16 cellular contexts compared by ENCODE assay signal in the genomic region with DNA sequence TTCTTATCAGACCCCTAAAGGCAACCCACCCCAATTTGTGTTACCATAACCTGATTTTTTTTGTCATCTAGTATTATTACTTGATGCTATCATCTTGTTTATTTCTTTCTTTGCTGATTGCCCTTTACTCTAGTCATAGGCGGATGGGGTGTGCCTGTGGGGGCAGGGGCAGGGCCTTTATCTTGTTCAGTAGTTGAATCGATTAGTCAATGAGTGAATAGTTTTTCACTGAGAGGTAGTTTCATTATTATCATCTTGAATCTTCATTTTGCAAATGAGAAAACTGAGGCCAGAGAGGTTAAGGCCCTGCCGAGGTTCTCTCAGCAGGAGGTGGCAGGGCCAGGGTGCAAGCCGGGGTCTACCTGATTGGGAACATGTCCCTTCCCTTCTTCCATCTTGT. TPM values are rescaled to one million over a fixed set of nuclear protein-coding genes. Genes with fewer than 3 reads are reported as not detected.
DNase-seq lines count a peak whose midpoint lies in the region; ATAC-seq and TF ChIP-seq lines count a peak whose summit lies in the region.
"Had no signal": no experiment of that assay in that cellular context is flagged by ENCODE, and none has a peak within 500 bp of the region (broad histone marks: within the 10 kb centered on the region; RNA-seq: fewer than 3 reads in every experiment).

No MANE protein-coding gene starts in this region.

- no peak for TF ChIP-seq CTCF in nephron progenitor cell (IDR thresholded peaks at IDR 0.05)

- peak; percentile 25 for DNase-seq in activated T-cell treated with anti-CD3 and anti-CD28 coated beads for 48 hours (ENCODE audit: low read depth)
- DNase-seq in activated T-cell treated with anti-CD3 and anti-CD28 coated beads, Interleukin-2, amount 50 U/mL, for 1 hour = no peak
- peak; percentile 26 for DNase-seq in stimulated activated naive CD4-positive, alpha-beta T cell treated with Interleukin-2 at 50 U/mL for 16 hours (lab: John Stamatoyannopoulos, UW)
- no peak for DNase-seq in stimulated activated naive CD4-positive, alpha-beta T cell (lab: John Stamatoyannopoulos, UW)
- DNase-seq in activated T-cell treated with anti-CD3 and anti-CD28 coated beads, Interleukin-2, amount 50 U/mL, for 72 hours = peak; percentile 41 to 46
- DNase-seq in NCI-H1694 (lab: John Stamatoyannopoulos, UW) = no peak
- no peak for DNase-seq in nephron progenitor cell
- DNase-seq: DMS 273 treated with DMSO at 0.1 percent for 48 hours, GDM1, NCI-H1105, NCI-H1694 treated with DMSO at 0.1 percent for 48 hours, NCI-H2107, NCI-H2227 treated with DMSO at 0.1 percent for 48 hours, NCI-H524 had no signal

- peak; percentile 80 to 83 for ATAC-seq in activated T-cell treated with anti-CD3 and anti-CD28 coated beads, Interleukin-2, amount 50 U/mL, for 72 hours (replicated peaks in 1 of 2)
- ATAC-seq: Panc1 had no signal

- peaks cover 27% of the 10 kb centered on the region for H3K4me1 Mint-ChIP-seq in activated T-cell treated with anti-CD3 and anti-CD28 coated beads, Interleukin-2, amount 50 U/mL, for 72 hours (ENCODE audit: low read depth)
- H3K4me1 Mint-ChIP-seq in nephron progenitor cell = peaks cover 30% of the 10 kb centered on the region

- H3K27ac Mint-ChIP-seq in activated T-cell treated with anti-CD3 and anti-CD28 coated beads, Interleukin-2, amount 50 U/mL, for 72 hours = peak overlapping the region; percentile 40
- no peak overlapping the region for H3K27ac Mint-ChIP-seq in nephron progenitor cell

- H3K9me3 Mint-ChIP-seq in activated T-cell treated with anti-CD3 and anti-CD28 coated beads, Interleukin-2, amount 50 U/mL, for 72 hours = no peaks in the 10 kb centered on the region
- H3K9me3 Mint-ChIP-seq in nephron progenitor cell = peaks cover 17% of the 10 kb centered on the region
- H3K9me3 Mint-ChIP-seq: IgD-negative memory B cell had no signal

- H3K4me3 Mint-ChIP-seq in activated T-cell treated with anti-CD3 and anti-CD28 coated beads, Interleukin-2, amount 50 U/mL, for 72 hours = peak overlapping the region; percentile 11 to 47
- no peak overlapping the region for H3K4me3 Mint-ChIP-seq in nephron progenitor cell

- no peaks in the 10 kb centered on the region for H3K27me3 Mint-ChIP-seq in activated T-cell treated with anti-CD3 and anti-CD28 coated beads, Interleukin-2, amount 50 U/mL, for 72 hours (ENCODE audit: low read depth)
- H3K27me3 Mint-ChIP-seq in nephron progenitor cell (ENCODE audit: low read depth, poor library complexity) = peaks cover 10% of the 10 kb centered on the region
- H3K27me3 Mint-ChIP-seq: IgD-negative memory B cell had no signal

- H3K36me3 Mint-ChIP-seq in activated T-cell treated with anti-CD3 and anti-CD28 coated beads, Interleukin-2, amount 50 U/mL, for 72 hours (ENCODE audit: insufficient read depth in 2 of 2) = no peaks in the 10 kb centered on the region
- H3K36me3 Mint-ChIP-seq in nephron progenitor cell (ENCODE audit: low read depth) = no peaks in the 10 kb centered on the region
- H3K36me3 Mint-ChIP-seq: IgD-negative memory B cell had no signal

RNA-seq across cellular contexts. Expression of gene GM2A, which starts 9.4 kb away (rescaled TPM):
- 10 to 100 TPM; 19.4 to 28.2 TPM for total RNA-seq in activated T-cell treated with anti-CD3 and anti-CD28 coated beads, Interleukin-2, amount 50 U/mL, for 72 hours

RNA-seq across cellular contexts. Expression of gene CCDC69, which starts 19.7 kb away (rescaled TPM):
- 10 to 100 TPM; 44.8 to 53.1 TPM for total RNA-seq in activated T-cell treated with anti-CD3 and anti-CD28 coated beads, Interleukin-2, amount 50 U/mL, for 72 hours

Comparison
In these comparisons a context has a peak if more than half of its experiments do, and no peak if none do; other contexts are left out.
1. DNase-seq: peak in activated T-cell treated with anti-CD3 and anti-CD28 coated beads for 48 hours (single experiment), stimulated activated naive CD4-positive, alpha-beta T cell treated with Interleukin-2 at 50 U/mL for 16 hours (single experiment) and activated T-cell treated with anti-CD3 and anti-CD28 coated beads, Interleukin-2, amount 50 U/mL, for 72 hours (2 of 2); none in activated T-cell treated with anti-CD3 and anti-CD28 coated beads, Interleukin-2, amount 50 U/mL, for 1 hour (single experiment), stimulated activated naive CD4-positive, alpha-beta T cell (0 of 6), NCI-H1694 (single experiment) and nephron progenitor cell (single experiment).